In genomic region chr9:129080312-129080607, GRCh38 we compare ENCODE assay signal across 8 cellular contexts. TPM values are rescaled to one million over a fixed set of nuclear protein-coding genes. Genes with fewer than 3 reads are reported as not detected.
DNase-seq lines count a peak whose midpoint lies in the region; ATAC-seq and TF ChIP-seq lines count a peak whose summit lies in the region.

No MANE protein-coding gene starts in this region.

- intact Hi-C loops in colonic mucosa (cut with DNase I), result no loop called here

- H3K4me3 Mint-ChIP-seq in nephron progenitor cell, result peak overlapping the region; percentile 92

- H3K36me3 Mint-ChIP-seq in nephron progenitor cell (ENCODE audit: low read depth), result no peaks in the 10 kb centered on the region

- peak overlapping the region; percentile 93 for H3K4me3 ChIP-seq in Jurkat, Clone E6-1 (ENCODE audit: low read length)
- peak overlapping the region; percentile 81 for H3K4me3 ChIP-seq in colonic mucosa

- no peak for TF ChIP-seq CTCF in C4-2B (conservative IDR thresholded peaks at IDR 0.05)
- TF ChIP-seq CTCF in colonic mucosa (IDR thresholded peaks at IDR 0.05), result no peak
- TF ChIP-seq CTCF in nephron progenitor cell (IDR thresholded peaks at IDR 0.05), result no peak

- no peaks in the 10 kb centered on the region for H3K27me3 Mint-ChIP-seq in nephron progenitor cell (ENCODE audit: low read depth, poor library complexity)

- H3K27me3 ChIP-seq in colonic mucosa, result no peaks in the 10 kb centered on the region

- no peak for ATAC-seq in GM21576 (IDR thresholded peaks at IDR 0.05; ENCODE audit: unreplicated experiment)

- DNase-seq in Jurkat, Clone E6-1 (ENCODE audit: low read depth, low spot score), result no peak
- no peak for DNase-seq in colonic mucosa
- DNase-seq in nephron progenitor cell, result no peak
- no peak for DNase-seq in NCI-H446 (lab: John Stamatoyannopoulos, UW)
- no peak for DNase-seq in activated CD8-positive, alpha-beta memory T cell treated with anti-CD3 and anti-CD28 coated beads for 24 hours
- no peak for DNase-seq in AML-193 (lab: John Stamatoyannopoulos, UW)

- peaks cover 18% of the 10 kb centered on the region for H3K4me1 ChIP-seq in colonic mucosa

- no peaks in the 10 kb centered on the region for H3K36me3 ChIP-seq in colonic mucosa

- peak overlapping the region; percentile 64 to 84 for H3K9ac ChIP-seq in colonic mucosa (ENCODE audit: low read depth in 2 of 2, low read length in 2 of 2)

- peaks cover 35% of the 10 kb centered on the region for H3K4me1 Mint-ChIP-seq in nephron progenitor cell

- peak overlapping the region; percentile 54 for H3K27ac Mint-ChIP-seq in nephron progenitor cell

- peak overlapping the region; percentile 83 for H3K27ac ChIP-seq in C4-2B
- H3K27ac ChIP-seq in colonic mucosa, result peak overlapping the region; percentile 21

- H3K9me3 ChIP-seq in colonic mucosa, result no peaks in the 10 kb centered on the region

- H3K9me3 Mint-ChIP-seq in nephron progenitor cell, result no peaks in the 10 kb centered on the region

RNA-seq across cellular contexts. Expression of gene DOLPP1, which starts 0.7 kb away (rescaled TPM):
- 21.1 TPM for polyA plus RNA-seq in Jurkat, Clone E6-1 (2012; ENCODE audit: insufficient read depth, insufficient read length)
- total RNA-seq in colonic mucosa, result 10 to 100 TPM; 33.9 to 37.3 TPM

RNA-seq across cellular contexts. Expression of gene CRAT, which starts 30.3 kb away (rescaled TPM):
- polyA plus RNA-seq in Jurkat, Clone E6-1 (2012; ENCODE audit: insufficient read depth, insufficient read length), result 17.7 TPM
- total RNA-seq in colonic mucosa, result 10 to 100 TPM; 62.3 to 78.3 TPM

RNA-seq across cellular contexts. Expression of gene PTPA, which starts 31.0 kb away (rescaled TPM):
- polyA plus RNA-seq in Jurkat, Clone E6-1 (2012; ENCODE audit: insufficient read depth, insufficient read length), result 144 TPM
- total RNA-seq in colonic mucosa, result 100 to 1,000 TPM in 1 of 2 donors, 10 to 100 TPM in 1; 94.5 to 142 TPM

RNA-seq across cellular contexts. Expression of gene MIGA2, which starts 43.8 kb away (rescaled TPM):
- 24.8 TPM for polyA plus RNA-seq in Jurkat, Clone E6-1 (2012; ENCODE audit: insufficient read depth, insufficient read length)
- total RNA-seq in colonic mucosa, result 10 to 100 TPM; 47.4 to 74.8 TPM

RNA-seq across cellular contexts. Expression of gene SH3GLB2, which starts 52.1 kb away (rescaled TPM):
- polyA plus RNA-seq in Jurkat, Clone E6-1 (2012; ENCODE audit: insufficient read depth, insufficient read length), result 72.3 TPM
- 100 to 1,000 TPM; 109 to 110 TPM for total RNA-seq in colonic mucosa
